24 cellular contexts compared by ENCODE assay signal in genomic region chr3:178067721-178068120, GRCh38.
DNase-seq lines count a peak whose midpoint lies in the region; ATAC-seq, FAIRE-seq and TF ChIP-seq lines count a peak whose summit lies in the region.
"Had no signal": no experiment of that assay in that cellular context is flagged by ENCODE, and none has a peak within 500 bp of the region (broad histone marks: within the 10 kb centered on the region; RNA-seq: fewer than 3 reads in every experiment).

No MANE protein-coding gene starts in this region.

- TF ChIP-seq CTCF in Loucy (conservative IDR thresholded peaks at IDR 0.05; ENCODE audit: low read length): no peak
- TF ChIP-seq CTCF in WTC11 (IDR thresholded peaks at IDR 0.05): no peak

- no peak overlapping the region for H3K4me3 ChIP-seq in Loucy (ENCODE audit: low read length, poor library complexity, severe bottlenecking)

- DNase-seq in AG20443 (ENCODE audit: low spot score): peak; percentile 19
- peak; percentile 1 for DNase-seq in medulla oblongata (ENCODE audit: extremely low spot score)
- no peak for DNase-seq in NCI-H82 (lab: John Stamatoyannopoulos, UW)
- no peak for DNase-seq in A172 (ENCODE audit: low spot score)
- DNase-seq in SW 1271 (lab: John Stamatoyannopoulos, UW): no peak
- DNase-seq in WTC11 (ENCODE audit: low spot score): no peak
- DNase-seq: AML-193; C1 segment of cervical spinal cord; Calu3; CD8-positive, alpha-beta memory T cell; DMS153; H7; MV-4-11; NCI-H1105 treated with DMSO at 0.1 percent for 48 hours; NCI-H1694; NCI-H2081 treated with DMSO at 0.1 percent for 48 hours; NCI-H2171 treated with DMSO at 0.1 percent for 48 hours; NCI-H524 treated with DMSO at 0.1 percent for 48 hours; PC-3; Right ventricle myocardium superior had no signal

- H3K36me3 Mint-ChIP-seq in WTC11: peaks cover 9% of the 10 kb centered on the region
- H3K36me3 Mint-ChIP-seq: CD8-positive, alpha-beta memory T cell had no signal

- no peak overlapping the region for H3K27ac Mint-ChIP-seq in WTC11
- H3K27ac Mint-ChIP-seq: CD8-positive, alpha-beta memory T cell; IgD-negative memory B cell had no signal

- no peaks in the 10 kb centered on the region for H4K20me1 ChIP-seq in Loucy (ENCODE audit: insufficient read depth, low read length, poor library complexity, severe bottlenecking)

- H3K27me3 ChIP-seq in Loucy (ENCODE audit: insufficient read depth, low read length, poor library complexity, severe bottlenecking): no peaks in the 10 kb centered on the region

- CTCF ChIA-PET in WTC11 (lab: Charles Lee): no interaction called here

- H3K9me2 ChIP-seq in Loucy (replicated peaks; ENCODE audit: low read depth, low read length): no peaks in the 10 kb centered on the region

- no peaks in the 10 kb centered on the region for H3K79me2 ChIP-seq in Loucy (ENCODE audit: insufficient read depth, low read length)

- H3K9ac ChIP-seq in Loucy (ENCODE audit: low read depth, low read length, poor library complexity, severe bottlenecking): no peak overlapping the region

- no peak for ATAC-seq in WTC11
- ATAC-seq: PC-3 had no signal

- peaks cover 4% of the 10 kb centered on the region for H3K4me1 Mint-ChIP-seq in WTC11
- H3K4me1 Mint-ChIP-seq: CD8-positive, alpha-beta memory T cell had no signal

- H3K27me3 Mint-ChIP-seq in WTC11 (ENCODE audit: low read depth): no peaks in the 10 kb centered on the region; the same call in 1 of the 2 replicates
- H3K27me3 Mint-ChIP-seq: CD8-positive, alpha-beta memory T cell had no signal

- POLR2A ChIA-PET in WTC11 (lab: Charles Lee): no interaction called here

- no peaks in the 10 kb centered on the region for H3F3A ChIP-seq in Loucy (ENCODE audit: low read depth)

- H3K9me3 ChIP-seq in Loucy (ENCODE audit: insufficient read depth, low read depth, low read length): no peaks in the 10 kb centered on the region

- H3K9me3 Mint-ChIP-seq in WTC11: peaks cover 24% of the 10 kb centered on the region
- H3K9me3 Mint-ChIP-seq: CD8-positive, alpha-beta memory T cell had no signal

- 0 out of 2 replicates have a peak overlapping the region, but pooled peaks have one; percentile 25 for H2AFZ ChIP-seq in Loucy (ENCODE audit: low read length)

- peak; percentile 12 for FAIRE-seq in endometrium (lab: Jason Lieb, UNC)
- FAIRE-seq: G401.6 had no signal

- H3K4me1 ChIP-seq in Loucy (ENCODE audit: insufficient read depth, low read length, poor library complexity, severe bottlenecking): peaks cover 13% of the 10 kb centered on the region

- H3K4me2 ChIP-seq in Loucy (ENCODE audit: low read depth, low read length, poor library complexity, severe bottlenecking): no peak overlapping the region

- H3K36me3 ChIP-seq in Loucy (ENCODE audit: insufficient read depth, low read length): no peaks in the 10 kb centered on the region

- no peak overlapping the region for H3K4me3 Mint-ChIP-seq in WTC11
- H3K4me3 Mint-ChIP-seq: CD8-positive, alpha-beta memory T cell had no signal

TF ChIP-seq in WTC11, 78 proteins besides CTCF, POLR2A, EP300 and RAD21:
- TF ChIP-seq ETV6 (CRISPR knock-in tag; IDR thresholded peaks at IDR 0.05): no peak

Comparison
In these comparisons a context has a peak if more than half of its experiments do, and no peak if none do; other contexts are left out.
1. DNase-seq: peak in AG20443 (single experiment) and medulla oblongata (single experiment); none in NCI-H82 (single experiment), A172 (single experiment), SW 1271 (0 of 2) and WTC11 (single experiment).